1 cellular context compared by ENCODE assay signal in genomic region chr16:9102943-9103342, GRCh38.
TF ChIP-seq lines count a peak whose summit lies in the region.

No MANE protein-coding gene starts in this region.

TF ChIP-seq in SK-N-SH treated with all-trans-retinoic acid at 6 μM for 48 hours, 23 proteins besides CTCF, POLR2A, EP300 and RAD21 (continued from another document):
- TF ChIP-seq TSHZ2 (CRISPR knock-in tag; IDR thresholded peaks at IDR 0.05) (no peak), OSR1 (CRISPR knock-in tag; IDR thresholded peaks at IDR 0.05) (no peak), RARB (CRISPR knock-in tag; IDR thresholded peaks at IDR 0.05) (no peak), SNAI2 (CRISPR knock-in tag; IDR thresholded peaks at IDR 0.05) (no peak)
